ENCODE assay signal across 12 cellular contexts in genomic region chr6:33860706-33861474, GRCh38. TPM values are rescaled to one million over a fixed set of nuclear protein-coding genes. Genes with fewer than 3 reads are reported as not detected.
A peak's percentile ranks its signal among the peaks of the same experiment; 100 is the strongest.
DNase-seq lines count a peak whose midpoint lies in the region; ATAC-seq and TF ChIP-seq lines count a peak whose summit lies in the region.
"Had no signal": no experiment of that assay in that cellular context is flagged by ENCODE, and none has a peak within 500 bp of the region (broad histone marks: within the 10 kb centered on the region; RNA-seq: fewer than 3 reads in every experiment).

No MANE protein-coding gene starts in this region.

- H3K4me3 ChIP-seq in prostate gland, result no peak overlapping the region
- H3K4me3 ChIP-seq: BLaER1 had no signal

- no peaks in the 10 kb centered on the region for H3K4me1 ChIP-seq in prostate gland (replicated peaks)

- H3K27ac Mint-ChIP-seq in central memory CD8-positive, alpha-beta T cell (ENCODE audit: low read depth), result no peak overlapping the region

- H3K27me3 ChIP-seq in prostate gland (replicated peaks; ENCODE audit: insufficient read depth), result no peaks in the 10 kb centered on the region

- peaks cover 62% of the 10 kb centered on the region for H3K4me1 Mint-ChIP-seq in central memory CD8-positive, alpha-beta T cell

- intact Hi-C loops in prostate gland (cut with DNase I), result no loop called here

- no peaks in the 10 kb centered on the region for H3K9me3 ChIP-seq in prostate gland
- H3K9me3 ChIP-seq: BLaER1 had no signal

- H3K36me3 ChIP-seq in prostate gland, result no peaks in the 10 kb centered on the region
- H3K36me3 ChIP-seq: BLaER1 had no signal

- peak; percentile 18 for DNase-seq in activated naive CD4-positive, alpha-beta T cell treated with Interleukin-2 at 50 U/mL for 16 hours
- no peak for DNase-seq in activated naive CD4-positive, alpha-beta T cell treated with anti-CD3 and anti-CD28 coated beads, Interleukin-2, amount 50 U/mL, for 16 hours
- DNase-seq in NCI-H82 (lab: John Stamatoyannopoulos, UW) (peak; percentile 96), prostate gland (ENCODE audit: low spot score) (peak; percentile 19), NCI-H345 (lab: John Stamatoyannopoulos, UW) (no peak), HUDEP-2 (lab: John Stamatoyannopoulos, UW; ENCODE audit: unreplicated experiment in 76 of 76) (no peak)
- no peak for DNase-seq in central memory CD8-positive, alpha-beta T cell (ENCODE audit: low spot score in 2 of 2)
- DNase-seq: activated CD4-positive, CD25-positive, alpha-beta regulatory T cell treated with anti-CD3 and anti-CD28 coated beads, Interleukin-2, amount 50 U/mL, for 72 hours had no signal

- H3K4me3 Mint-ChIP-seq in central memory CD8-positive, alpha-beta T cell, result peak overlapping the region; percentile 14

- whole genome bisulfite sequencing in prostate gland, result 18% methylated on average over 7 of the region's 7 CpGs

- H3K27me3 Mint-ChIP-seq in central memory CD8-positive, alpha-beta T cell, result peaks cover 66% of the 10 kb centered on the region

- peaks cover 8% of the 10 kb centered on the region for H3K36me3 Mint-ChIP-seq in central memory CD8-positive, alpha-beta T cell (ENCODE audit: insufficient read depth)

- TF ChIP-seq CTCF in prostate gland (IDR thresholded peaks at IDR 0.05), result no peak

- no peak overlapping the region for H3K27ac ChIP-seq in prostate gland
- H3K27ac ChIP-seq: BLaER1 had no signal

- TF ChIP-seq POLR2A in prostate gland (IDR thresholded peaks at IDR 0.05), result no peak

- H3K9me3 Mint-ChIP-seq in central memory CD8-positive, alpha-beta T cell, result no peaks in the 10 kb centered on the region

- ATAC-seq in central memory CD8-positive, alpha-beta T cell (replicated peaks; ENCODE audit: extremely low read depth, poor library complexity, severe bottlenecking), result peak; percentile 9
- no peak for ATAC-seq in HG03521 (IDR thresholded peaks at IDR 0.05; ENCODE audit: unreplicated experiment)

RNA-seq across cellular contexts. Expression of gene MLN, which starts 57.1 kb away (rescaled TPM):
- total RNA-seq in prostate gland, result not detected
- total RNA-seq: pulmonary artery endothelial cell, subcutaneous adipose tissue had no signal

Comparison
In these comparisons a context has a peak if more than half of its experiments do, and no peak if none do; other contexts are left out.
1. DNase-seq: peak in activated naive CD4-positive, alpha-beta T cell treated with Interleukin-2 at 50 U/mL for 16 hours (single experiment), NCI-H82 (single experiment) and prostate gland (single experiment); none in activated naive CD4-positive, alpha-beta T cell treated with anti-CD3 and anti-CD28 coated beads, Interleukin-2, amount 50 U/mL, for 16 hours (single experiment), central memory CD8-positive, alpha-beta T cell (0 of 2), NCI-H345 (single experiment) and HUDEP-2 (0 of 76).